In genomic region chr2:43022896-43023295, GRCh38 we compare ENCODE assay signal across 18 cellular contexts.
"Had no signal": no experiment of that assay in that cellular context is flagged by ENCODE, and none has a peak within 500 bp of the region (broad histone marks: within the 10 kb centered on the region; RNA-seq: fewer than 3 reads in every experiment).

No MANE protein-coding gene starts in this region.

- ATAC-seq: activated naive CD4-positive, alpha-beta T cell treated with anti-CD3 and anti-CD28 coated beads, Interleukin-2, amount 50 U/mL, for 72 hours; activated T-helper 17 cell treated with anti-CD3 and anti-CD28 coated beads, Interleukin-2, amount 50 U/mL, for 72 hours; heart left ventricle; lower lobe of right lung; naive thymus-derived CD8-positive, alpha-beta T cell had no signal

- H3K27me3 Mint-ChIP-seq: activated T-helper 17 cell treated with anti-CD3 and anti-CD28 coated beads, Interleukin-2, amount 50 U/mL, for 72 hours; stimulated activated naive CD8-positive, alpha-beta T cell treated with anti-CD3 and anti-CD28 coated beads, Interleukin-15, Interleukin-2, amounts not matched to agents 100 ng/mL and 50 ng/mL, for 24 hours had no signal

- H3K9me3 ChIP-seq: colonic mucosa, ovary, prostate gland had no signal

- FAIRE-seq: kidney had no signal

- H3K27ac ChIP-seq: epithelial cell of prostate, heart left ventricle, lower lobe of right lung, ovary, prostate gland, WERI-Rb-1 had no signal

- H3K4me3 ChIP-seq: breast epithelium, colonic mucosa, heart left ventricle, lower lobe of right lung, ovary, prostate gland, tibial nerve had no signal

- DNase-seq: activated CD4-positive, CD25-positive, alpha-beta regulatory T cell treated with anti-CD3 and anti-CD28 coated beads, Interleukin-2, amount 50 U/mL, for 72 hours; activated T-cell treated with anti-CD3 and anti-CD28 coated beads, Interleukin-2, amount 50 U/mL, for 1 hour; colonic mucosa; heart left ventricle; kidney; lower lobe of right lung; naive thymus-derived CD8-positive, alpha-beta T cell; stimulated activated CD4-positive, alpha-beta T cell treated with anti-CD3 and anti-CD28 coated beads, Interleukin-4, amount 100 ng/mL, for 24 hours; WERI-Rb-1 had no signal

- H3K27me3 ChIP-seq: breast epithelium, colonic mucosa, heart left ventricle, ovary, tibial nerve had no signal

- H3K27ac Mint-ChIP-seq: activated naive CD4-positive, alpha-beta T cell treated with anti-CD3 and anti-CD28 coated beads, Interleukin-2, amount 50 U/mL, for 72 hours; activated T-helper 17 cell treated with anti-CD3 and anti-CD28 coated beads, Interleukin-2, amount 50 U/mL, for 72 hours; endodermal cell; stimulated activated naive CD8-positive, alpha-beta T cell treated with anti-CD3 and anti-CD28 coated beads, Interleukin-15, Interleukin-2, amounts not matched to agents 100 ng/mL and 50 ng/mL, for 24 hours had no signal

- H3K36me3 ChIP-seq: breast epithelium, colonic mucosa, heart left ventricle, lower lobe of right lung, ovary, prostate gland, tibial nerve, WERI-Rb-1 had no signal

- H3K4me1 ChIP-seq: colonic mucosa, prostate gland had no signal

- H3K4me3 Mint-ChIP-seq: activated T-helper 17 cell treated with anti-CD3 and anti-CD28 coated beads, Interleukin-2, amount 50 U/mL, for 72 hours; naive thymus-derived CD8-positive, alpha-beta T cell; stimulated activated naive CD8-positive, alpha-beta T cell treated with anti-CD3 and anti-CD28 coated beads, Interleukin-15, Interleukin-2, amounts not matched to agents 100 ng/mL and 50 ng/mL, for 24 hours had no signal
